In genomic region chr13:98492335-98493034, GRCh38 we compare ENCODE assay signal across 12 cellular contexts.
DNase-seq lines count a peak whose midpoint lies in the region; ATAC-seq and TF ChIP-seq lines count a peak whose summit lies in the region.
"Had no signal": no experiment of that assay in that cellular context is flagged by ENCODE, and none has a peak within 500 bp of the region (broad histone marks: within the 10 kb centered on the region; RNA-seq: fewer than 3 reads in every experiment).

No MANE protein-coding gene starts in this region.

- ATAC-seq in Panc1 = no peak
- ATAC-seq: activated CD8-positive, alpha-beta T cell treated with anti-CD3 and anti-CD28 coated beads for 36 hours; natural killer cell; sciatic nerve had no signal

- peak overlapping the region; percentile 10; the same call in 1 of the 2 replicates for H3K27ac ChIP-seq in GM23248
- peak overlapping the region; percentile 39; the same call in 1 of the 2 replicates for H3K27ac ChIP-seq in Panc1 (ENCODE audit: low read length)
- peak overlapping the region; percentile 11 to 84 (median 75) for H3K27ac ChIP-seq in esophagus squamous epithelium
- H3K27ac ChIP-seq in rectal smooth muscle tissue (ENCODE audit: low read depth, low read length) = peak overlapping the region; percentile 41
- H3K27ac ChIP-seq in Peyer's patch = peak overlapping the region in 1 of 4 donors; percentile 13

- H3F3A ChIP-seq in GM23248 (ENCODE audit: insufficient read depth) = peaks cover 23% of the 10 kb centered on the region

- WGBS in GM23248 (ENCODE audit: low coverage in 1 of 2, low lambda C conversion rate in 2 of 2, missing lambda C conversion rate in 2 of 2), 2 experiments = 85 to 88% methylated on average over 6 of the region's 6 CpGs
- WGBS in esophagus squamous epithelium, 2 donors = 91 to 94% methylated on average over 3 to 6 of the region's 6 CpGs

- H3K4me1 ChIP-seq in GM23248 (ENCODE audit: insufficient read depth) = peaks cover 51% of the 10 kb centered on the region
- no peaks in the 10 kb centered on the region for H3K4me1 ChIP-seq in Panc1 (ENCODE audit: control insufficient read depth, insufficient read depth, low read length)
- peaks cover 25 to 93% (median 60%) of the 10 kb centered on the region in 3 donors for H3K4me1 ChIP-seq in esophagus squamous epithelium
- H3K4me1 ChIP-seq in rectal smooth muscle tissue (ENCODE audit: control insufficient read depth, insufficient read depth, low read length) = peaks cover 56% of the 10 kb centered on the region
- peaks cover 0 to 89% (median 13%) of the 10 kb centered on the region in 4 donors for H3K4me1 ChIP-seq in Peyer's patch

- no TSS peak for BruUV-seq in Panc1 (replicated peaks; lab: Mats Ljungman, UMichigan)

- in situ Hi-C loops in GM23248 (cut with MboI) = no loop called here
- in situ Hi-C loops in Panc1 (cut with HindIII; ENCODE audit: low pct_unique_long_range_greater_than_20kb, low sequenced_read_pairs) = no loop called here

- H2AFZ ChIP-seq in GM23248 = no peak overlapping the region

- CTCF ChIA-PET in Panc1 (lab: Charles Lee) = no interaction called here

- intact Hi-C loops in Panc1 (cut with micrococcal nuclease; ENCODE audit: unreplicated experiment) = no loop called here
- intact Hi-C loops in esophagus squamous epithelium (cut with DNase I) = no loop called here
- intact Hi-C loops in posterior vena cava (cut with DNase I) = no loop called here

- no peak overlapping the region for H3K4me2 ChIP-seq in GM23248 (ENCODE audit: unreplicated experiment)

- H4K20me1 ChIP-seq in GM23248 (ENCODE audit: insufficient read depth) = no peaks in the 10 kb centered on the region

- no peak for TF ChIP-seq CTCF in Panc1 (IDR thresholded peaks at IDR 0.05)
- no peak for TF ChIP-seq CTCF in esophagus squamous epithelium (IDR thresholded peaks at IDR 0.05)
- no peak for TF ChIP-seq CTCF in Peyer's patch (IDR thresholded peaks at IDR 0.05)

- TF ChIP-seq POLR2A in esophagus squamous epithelium (IDR thresholded peaks at IDR 0.05) (no peak), Peyer's patch (IDR thresholded peaks at IDR 0.05) (no peak)

- DNase-seq in GM23248 = peak; percentile 57
- DNase-seq in Panc1 (ENCODE audit: low read depth, low spot score) = no peak
- no peak for DNase-seq in esophagus squamous epithelium (lab: John Stamatoyannopoulos, UW)
- DNase-seq in Peyer's patch = no peak
- no peak for DNase-seq in posterior vena cava (ENCODE audit: low spot score)
- DNase-seq in foreskin melanocyte = no peak
- DNase-seq: activated CD8-positive, alpha-beta T cell treated with anti-CD3 and anti-CD28 coated beads for 36 hours; activated gamma-delta T cell; natural killer cell; NCI-H2227 treated with DMSO at 0.1 percent for 48 hours had no signal

- POLR2A ChIA-PET in Panc1 (lab: Charles Lee) = no interaction called here

- H3K9ac ChIP-seq in GM23248 = peak overlapping the region; percentile 38; the same call in 1 of the 2 replicates
- no peak overlapping the region for H3K9ac ChIP-seq in rectal smooth muscle tissue (ENCODE audit: low read length)

- no peaks in the 10 kb centered on the region for H3K27me3 ChIP-seq in GM23248 (replicated peaks; ENCODE audit: insufficient read depth)
- H3K27me3 ChIP-seq in Panc1 (ENCODE audit: control insufficient read depth, insufficient read depth, low read length) = no peaks in the 10 kb centered on the region
- no peaks in the 10 kb centered on the region for H3K27me3 ChIP-seq in esophagus squamous epithelium
- H3K27me3 ChIP-seq in rectal smooth muscle tissue (ENCODE audit: control insufficient read depth, insufficient read depth, low read length) = no peaks in the 10 kb centered on the region
- no peaks in the 10 kb centered on the region for H3K27me3 ChIP-seq in Peyer's patch

- no peaks in the 10 kb centered on the region for H3K9me3 ChIP-seq in GM23248 (ENCODE audit: low read depth)
- H3K9me3 ChIP-seq in Panc1 (ENCODE audit: control insufficient read depth, insufficient read depth, low read depth, low read length) = no peaks in the 10 kb centered on the region
- no peaks in the 10 kb centered on the region for H3K9me3 ChIP-seq in esophagus squamous epithelium
- no peaks in the 10 kb centered on the region for H3K9me3 ChIP-seq in Peyer's patch

- no peaks in the 10 kb centered on the region for H3K9me2 ChIP-seq in GM23248 (ENCODE audit: insufficient read depth)

- H3K79me2 ChIP-seq in GM23248 (ENCODE audit: insufficient read depth) = peaks cover 99% of the 10 kb centered on the region

- H3K36me3 ChIP-seq in GM23248 (ENCODE audit: low read depth) = no peaks in the 10 kb centered on the region
- H3K36me3 ChIP-seq in Panc1 (ENCODE audit: control insufficient read depth, insufficient read depth, low read length) = no peaks in the 10 kb centered on the region
- peaks cover 0 to 22% (median 0%) of the 10 kb centered on the region in 3 donors for H3K36me3 ChIP-seq in esophagus squamous epithelium
- no peaks in the 10 kb centered on the region for H3K36me3 ChIP-seq in rectal smooth muscle tissue (ENCODE audit: control insufficient read depth, insufficient read depth, low read length)
- H3K36me3 ChIP-seq in Peyer's patch = no peaks in the 10 kb centered on the region

- H3K4me3 ChIP-seq in GM23248 (no peak overlapping the region), Panc1 (ENCODE audit: low read depth in 2 of 2, low read length in 2 of 2) (no peak overlapping the region), esophagus squamous epithelium (no peak overlapping the region), rectal smooth muscle tissue (ENCODE audit: low read length) (no peak overlapping the region), Peyer's patch (no peak overlapping the region)
